In the genomic region with DNA sequence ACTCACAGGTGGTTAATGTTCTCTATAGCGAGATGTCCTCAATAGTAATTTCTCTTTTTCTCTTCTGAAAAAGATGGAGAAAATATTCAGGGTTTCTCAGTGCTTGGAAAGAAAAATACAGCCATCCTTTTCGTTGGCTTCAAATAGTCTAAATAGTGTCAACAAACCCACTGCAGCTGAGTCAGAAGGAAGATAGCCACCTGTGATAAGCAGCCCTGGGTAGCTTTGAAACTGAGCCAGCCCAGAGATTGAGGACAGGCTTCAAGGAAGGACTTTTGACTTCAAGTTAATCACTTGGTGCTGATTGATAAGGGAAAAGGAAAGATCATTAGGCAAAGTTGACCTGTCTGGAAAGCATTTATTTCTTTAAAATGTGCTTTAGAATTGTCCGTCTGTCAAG, we compare ENCODE assay signal across 1 cellular context.
TF ChIP-seq lines count a peak whose summit lies in the region.

No MANE protein-coding gene starts in this region.

TF ChIP-seq in GM23338, 12 proteins besides CTCF, POLR2A, EP300 and RAD21 (continued from another document):
- no peak for TF ChIP-seq ZNF462 (CRISPR knock-in tag; IDR thresholded peaks at IDR 0.05)
- TF ChIP-seq EZH2phosphoT487 (IDR thresholded peaks at IDR 0.05; ENCODE audit: unreplicated experiment): no peak
